In genomic region chr1:212566522-212567479, GRCh38 we compare ENCODE assay signal across 8 cellular contexts. TPM values are rescaled to one million over a fixed set of nuclear protein-coding genes. Genes with fewer than 3 reads are reported as not detected.
A peak's percentile ranks its signal among the peaks of the same experiment; 100 is the strongest.
DNase-seq lines count a peak whose midpoint lies in the region; ATAC-seq and TF ChIP-seq lines count a peak whose summit lies in the region.

No MANE protein-coding gene starts in this region.

- H3K27ac Mint-ChIP-seq in neural crest cell (ENCODE audit: unreplicated experiment): peak overlapping the region; percentile 70

- peak; percentile 99 for ATAC-seq in HG03280 (IDR thresholded peaks at IDR 0.05; ENCODE audit: unreplicated experiment)

- 2 to 6% methylated on average over 16 of the region's 16 CpGs for WGBS in esophagus, 2 donors

- DNase-seq in NCI-H510A treated with DMSO at 0.1 percent for 48 hours (lab: John Stamatoyannopoulos, UW) (peak; percentile 51), neural crest cell (ENCODE audit: low read depth, low spot score) (no peak), substantia nigra (lab: John Stamatoyannopoulos, UW) (peak in 13 of 49 donors; percentile 7 to 51 (median 32))
- peak; percentile 72 for DNase-seq in activated CD8-positive, alpha-beta memory T cell treated with anti-CD3 and anti-CD28 coated beads for 24 hours

- H3K27me3 ChIP-seq in esophagus (ENCODE audit: control insufficient read depth in 1 of 2, insufficient read depth in 2 of 2, low read length in 2 of 2): no peaks in the 10 kb centered on the region

- no peaks in the 10 kb centered on the region for H3K9me3 ChIP-seq in esophagus (ENCODE audit: control insufficient read depth in 2 of 2, insufficient read depth in 1 of 2, low read depth in 1 of 2, low read length in 1 of 2)

- H3K36me3 ChIP-seq in esophagus (ENCODE audit: control insufficient read depth in 2 of 2, insufficient read depth in 2 of 2, low read length in 1 of 2): no peaks in the 10 kb centered on the region

- TF ChIP-seq POLR2A in GM19099 (IDR thresholded peaks at IDR 0.05; ENCODE audit: extremely low read depth, insufficient read length, low read depth): peak; percentile 53

- peaks cover 0 to 3% of the 10 kb centered on the region in 2 donors for H3K4me1 ChIP-seq in esophagus (ENCODE audit: control insufficient read depth in 2 of 2, insufficient read depth in 2 of 2, low read length in 1 of 2)

- peaks cover 17% of the 10 kb centered on the region for H3K4me1 Mint-ChIP-seq in neural crest cell

- H3K36me3 Mint-ChIP-seq in neural crest cell (ENCODE audit: low read depth): no peaks in the 10 kb centered on the region

- H3K4me3 Mint-ChIP-seq in neural crest cell: peak overlapping the region; percentile 84

- H3K27me3 Mint-ChIP-seq in neural crest cell (ENCODE audit: low read depth): no peaks in the 10 kb centered on the region

- H3K4me3 ChIP-seq in esophagus (ENCODE audit: low read depth in 1 of 2, low read length in 2 of 2): peak overlapping the region; percentile 13 to 52

- no peaks in the 10 kb centered on the region for H3K9me3 Mint-ChIP-seq in neural crest cell

- TF ChIP-seq CTCF in C4-2B (conservative IDR thresholded peaks at IDR 0.05): no peak
- TF ChIP-seq CTCF in neural crest cell (conservative IDR thresholded peaks at IDR 0.05): no peak

- peak overlapping the region; percentile 67 for H3K27ac ChIP-seq in C4-2B
- H3K27ac ChIP-seq in esophagus (ENCODE audit: low read depth in 2 of 2, low read length in 1 of 2): peak overlapping the region in 1 of 2 donors; percentile 64
- H3K27ac ChIP-seq in substantia nigra (ENCODE audit: low read depth, low read length, poor library complexity, severe bottlenecking): peak overlapping the region; percentile 57

RNA-seq across cellular contexts. Expression of gene ATF3, which starts 41.8 kb away (rescaled TPM):
- 1 to 10 TPM; 4.7 to 9.2 TPM for polyA plus RNA-seq in esophagus
- 10.3 and 12.3 TPM in 2 replicates for total RNA-seq in neural crest cell
